Comparison of ENCODE assay signal across 8 cellular contexts in genomic region chr7:128104109-128104742, GRCh38.
DNase-seq lines count a peak whose midpoint lies in the region; ATAC-seq, FAIRE-seq and TF ChIP-seq lines count a peak whose summit lies in the region.

No MANE protein-coding gene starts in this region.

- WGBS in IMR-90 (ENCODE audit: extremely low coverage in 2 of 2, insufficient read length in 1 of 2), 2 experiments, result 4% methylated on average over 13 of the region's 58 CpGs; no CpG with 5 or more reads in 1 of the 2 experiments
- WGBS in GM12878 (ENCODE audit: insufficient coverage, insufficient replicate concordance, low lambda C conversion rate, missing lambda C conversion rate), result 1% methylated on average over 31 of the region's 58 CpGs
- 6% methylated on average over 6 of the region's 58 CpGs for WGBS in right lobe of liver (ENCODE audit: insufficient coverage, low coverage, low lambda C conversion rate, missing lambda C conversion rate)
- WGBS in upper lobe of left lung, 2 donors, result 3 to 24% methylated on average over 7 to 26 of the region's 58 CpGs

- TF ChIP-seq RAD21 in IMR-90 (IDR thresholded peaks at IDR 0.05; ENCODE audit: low read length) (no peak), GM12878 (IDR thresholded peaks at IDR 0.05; ENCODE audit: insufficient read depth, low read depth, low read length) (no peak)

- peaks cover 2% of the 10 kb centered on the region; the same call in 1 of the 2 replicates for H3K4me1 ChIP-seq in IMR-90 (ENCODE audit: control insufficient read depth, insufficient read depth, low read length)
- H3K4me1 ChIP-seq in GM12878 (ENCODE audit: control insufficient read depth, insufficient read depth, low read length), result peaks cover 12% of the 10 kb centered on the region
- peaks cover 0 to 13% (median 0%) of the 10 kb centered on the region in 4 donors for H3K4me1 ChIP-seq in right lobe of liver
- H3K4me1 ChIP-seq in upper lobe of left lung, result peaks cover 13 to 27% (median 19%) of the 10 kb centered on the region in 4 donors

- intact Hi-C loops in IMR-90 (cut with micrococcal nuclease) (loop anchor here (5.0 kb wide), 1 partner anchor 397 kb away; no protein-coding TSS in a partner anchor), GM12878 (cut with micrococcal nuclease; ENCODE audit: unreplicated experiment) (no loop called here), right lobe of liver (cut with DNase I) (no loop called here)

- no peak overlapping the region for H3K4ac ChIP-seq in IMR-90 (ENCODE audit: low read depth, low read length)

- H3K27ac ChIP-seq in IMR-90 (ENCODE audit: insufficient read depth, low read length) (no peak overlapping the region), GM12878 (ENCODE audit: control insufficient read depth, insufficient read depth) (no peak overlapping the region), right lobe of liver (no peak overlapping the region), upper lobe of left lung (no peak overlapping the region)

- RAD21 ChIA-PET in GM12878 (lab: Charles Lee; ENCODE audit: unreplicated experiment), result interaction anchor here (1.1 to 1.9 kb wide), 3 partner anchors 8 to 105 kb away, joined by 3 to 5 read pairs (median 4); no protein-coding TSS in a partner anchor

- H2AFZ ChIP-seq in IMR-90 (replicated peaks; ENCODE audit: low read length, poor library complexity) (peak overlapping the region; percentile 76), GM12878 (ENCODE audit: control insufficient read depth, low read depth, low read length) (0 out of 2 replicates have a peak overlapping the region, but pooled peaks have one; percentile 5)

- H3K9ac ChIP-seq in IMR-90 (ENCODE audit: low read depth, low read length) (no peak overlapping the region), GM12878 (ENCODE audit: control insufficient read depth, insufficient read depth, low read length) (peak overlapping the region; percentile 30; the same call in 1 of the 2 replicates)

- no peak overlapping the region; a peak in 1 of 4 replicates for H4K8ac ChIP-seq in IMR-90 (ENCODE audit: low read depth in 2 of 2, low read length in 2 of 2)

- H3K18ac ChIP-seq in IMR-90 (ENCODE audit: low read depth, low read length), result no peak overlapping the region

- no peak overlapping the region for H2BK5ac ChIP-seq in IMR-90 (ENCODE audit: low read depth, low read length, poor library complexity, severe bottlenecking)

- no peak overlapping the region for H4K5ac ChIP-seq in IMR-90 (ENCODE audit: low read depth, low read length)

- POLR2A ChIA-PET in IMR-90 (lab: Charles Lee; ENCODE audit: unreplicated experiment) (interaction anchor here (0.6 kb wide), 1 partner anchor 420 kb away, joined by 5 read pairs; no protein-coding TSS in a partner anchor), GM12878 (lab: Charles Lee) (no interaction called here)

- H3K9me1 ChIP-seq in IMR-90 (ENCODE audit: insufficient read depth, low read length), result peaks cover 8% of the 10 kb centered on the region

- SMC1A ChIA-PET in GM12878 (lab: Charles Lee; ENCODE audit: uncharacterized antibody, unreplicated experiment), result interaction anchor here (0.6 to 1.9 kb wide), 6 partner anchors 11 to 346 kb away, joined by 3 to 4 read pairs (median 3); no protein-coding TSS in a partner anchor

- CTCF ChIA-PET in IMR-90 (lab: Yijun Ruan, JAX), result no interaction called here
- CTCF ChIA-PET in GM12878 (lab: Yijun Ruan, JAX), result interaction anchor here (0.6 to 2.7 kb wide), 4 partner anchors 32 to 288 kb away, joined by 3 to 6 read pairs (median 4); no protein-coding TSS in a partner anchor

- peak overlapping the region; percentile 48; the same call in 1 of the 2 replicates for H3K23ac ChIP-seq in IMR-90 (ENCODE audit: low read depth, low read length)

- H4K91ac ChIP-seq in IMR-90 (ENCODE audit: insufficient read depth, low read depth, low read length), result no peak overlapping the region

- peak; percentile 32 for DNase-seq in NCI-H2171 treated with DMSO at 0.1 percent for 48 hours (lab: John Stamatoyannopoulos, UW)
- DNase-seq in NCI-H2171 (lab: John Stamatoyannopoulos, UW), result no peak
- no peak for DNase-seq in IMR-90
- no peak for DNase-seq in GM12878 (ENCODE audit: low read depth, low spot score)
- peak in 1 of 3 donors; percentile 53 for DNase-seq in right lobe of liver
- peak in 1 of 2 donors; percentile 85 for DNase-seq in upper lobe of left lung
- no peak for DNase-seq in stimulated activated CD4-positive, alpha-beta T cell treated with anti-CD3 and anti-CD28 coated beads, Interleukin-12 subunit alpha, Interleukin-12 subunit beta, amount 100 ng/mL, for 4 hours
- no peak for DNase-seq in activated CD4-positive, CD25-positive, alpha-beta regulatory T cell (lab: John Stamatoyannopoulos, UW)

- H2AK5ac ChIP-seq in IMR-90 (ENCODE audit: low read depth, low read length), result no peak overlapping the region

- H3K14ac ChIP-seq in IMR-90 (replicated peaks; ENCODE audit: low read depth, low read length), result no peak overlapping the region; the same call in 1 of the 2 replicates

- H3K9me3 ChIP-seq in IMR-90 (ENCODE audit: control insufficient read depth, insufficient read depth, low read length) (no peaks in the 10 kb centered on the region), GM12878 (replicated peaks; ENCODE audit: control insufficient read depth, insufficient read depth, low read length) (no peaks in the 10 kb centered on the region), right lobe of liver (no peaks in the 10 kb centered on the region), upper lobe of left lung (no peaks in the 10 kb centered on the region)

- no peak for TF ChIP-seq CTCF in IMR-90 (conservative IDR thresholded peaks at IDR 0.05; ENCODE audit: low read depth, low read length)
- no peak for TF ChIP-seq CTCF in GM12878 (IDR thresholded peaks at IDR 0.05 in 2 of 3, conservative IDR thresholded peaks at IDR 0.05 in 1 of 3; ENCODE audit: control insufficient read depth in 2 of 3, extremely low read depth in 1 of 3, insufficient read depth in 1 of 3, low read depth in 3 of 3, low read length in 3 of 3)
- TF ChIP-seq CTCF in right lobe of liver (IDR thresholded peaks at IDR 0.05), result no peak
- no peak for TF ChIP-seq CTCF in upper lobe of left lung (IDR thresholded peaks at IDR 0.05)

- no peak overlapping the region for H3K56ac ChIP-seq in IMR-90 (ENCODE audit: extremely low read depth, insufficient read depth, low read length)

- no TSS peak for BruUV-seq in IMR-90 (replicated peaks; lab: Mats Ljungman, UMichigan)
- BruUV-seq in GM12878 (replicated peaks; lab: Mats Ljungman, UMichigan), result no TSS peak

- no peak overlapping the region for H2BK15ac ChIP-seq in IMR-90 (ENCODE audit: low read depth, low read length)

- H3K36me3 ChIP-seq in IMR-90 (ENCODE audit: control insufficient read depth, insufficient read depth, low read length) (no peaks in the 10 kb centered on the region), GM12878 (ENCODE audit: control insufficient read depth in 2 of 2, insufficient read depth in 2 of 2, low read length in 1 of 2) (no peaks in the 10 kb centered on the region), right lobe of liver (no peaks in the 10 kb centered on the region), upper lobe of left lung (no peaks in the 10 kb centered on the region)

- peak; percentile 50 for ATAC-seq in IMR-90 (ENCODE audit: low read depth)
- peak; percentile 38 for ATAC-seq in GM12878
- peak in 3 of 4 donors; percentile 8 to 11 (median 9) for ATAC-seq in right lobe of liver
- peak in 1 of 2 donors; percentile 38 for ATAC-seq in upper lobe of left lung (ENCODE audit: low FRiP score in 2 of 2)

- H3K27me3 ChIP-seq in IMR-90 (ENCODE audit: control insufficient read depth, insufficient read depth, low read length) (peaks cover 45% of the 10 kb centered on the region), GM12878 (replicated peaks in 1 of 2; ENCODE audit: control insufficient read depth in 2 of 2, insufficient read depth in 2 of 2, low read length in 1 of 2) (no peaks in the 10 kb centered on the region), right lobe of liver (no peaks in the 10 kb centered on the region), upper lobe of left lung (peaks cover 0 to 17% (median 6%) of the 10 kb centered on the region in 4 donors)

- TF ChIP-seq EP300 in GM12878 (IDR thresholded peaks at IDR 0.05; ENCODE audit: borderline replicate concordance in 1 of 2, control insufficient read depth in 1 of 2, low read depth in 2 of 2, low read length in 2 of 2) (no peak), upper lobe of left lung (IDR thresholded peaks at IDR 0.05) (no peak)

- no peaks in the 10 kb centered on the region for H3K79me1 ChIP-seq in IMR-90 (ENCODE audit: low read depth in 1 of 2, low read length in 2 of 2)

- no peak for FAIRE-seq in GM12878 (lab: Jason Lieb, UNC)

- TF ChIP-seq POLR2A in IMR-90 (IDR thresholded peaks at IDR 0.05; ENCODE audit: low read depth, low read length) (no peak), GM12878 (IDR thresholded peaks at IDR 0.05; ENCODE audit: low read depth, low read length) (no peak; the same call in none of the 2 replicates), right lobe of liver (IDR thresholded peaks at IDR 0.05) (no peak), upper lobe of left lung (IDR thresholded peaks at IDR 0.05) (no peak)

- dilution Hi-C loops in IMR-90 (cut with HindIII; ENCODE audit: low sequenced_read_pairs, unreplicated experiment), result no loop called here

- no peak overlapping the region for H2BK20ac ChIP-seq in IMR-90 (ENCODE audit: low read depth, low read length)

- H3K4me2 ChIP-seq in IMR-90 (ENCODE audit: low read depth, low read length) (peak overlapping the region; percentile 70), GM12878 (ENCODE audit: control insufficient read depth, insufficient read depth) (peak overlapping the region; percentile 82)

- no peak overlapping the region for H2AK9ac ChIP-seq in IMR-90 (replicated peaks; ENCODE audit: low read depth, low read length, poor library complexity)

- peaks cover 8% of the 10 kb centered on the region for H4K20me1 ChIP-seq in IMR-90 (ENCODE audit: insufficient read depth, low read length)
- H4K20me1 ChIP-seq in GM12878 (ENCODE audit: control insufficient read depth, insufficient read depth), result no peaks in the 10 kb centered on the region

- in situ Hi-C loops in IMR-90 (cut with MboI; ENCODE audit: low sequenced_read_pairs) (no loop called here), GM12878 (cut with MboI) (no loop called here)

- no peaks in the 10 kb centered on the region for H3K79me2 ChIP-seq in GM12878 (ENCODE audit: control insufficient read depth, insufficient read depth, low read length)

- no peak overlapping the region for H2BK120ac ChIP-seq in IMR-90 (ENCODE audit: low read depth, low read length)

- H3K4me3 ChIP-seq in IMR-90 (ENCODE audit: insufficient read depth, low read depth, low read length), result peak overlapping the region; percentile 34
- H3K4me3 ChIP-seq in GM12878, result peak overlapping the region; percentile 71
- peak overlapping the region; percentile 4 to 32 (median 6) for H3K4me3 ChIP-seq in right lobe of liver
- H3K4me3 ChIP-seq in upper lobe of left lung, result peak overlapping the region in 3 of 4 donors; percentile 23 to 45 (median 40)

TF ChIP-seq in IMR-90, 13 proteins besides CTCF, POLR2A, EP300 and RAD21:
- TF ChIP-seq RCOR1 (IDR thresholded peaks at IDR 0.05; ENCODE audit: insufficient replicate concordance, low read length), result no peak
- no peak for TF ChIP-seq MAZ (IDR thresholded peaks at IDR 0.05; ENCODE audit: borderline replicate concordance, low read depth, low read length)
TF ChIP-seq in IMR-90: peak in this region for 0.

TF ChIP-seq in GM12878, 131 proteins besides CTCF, POLR2A, EP300 and RAD21 (continues in another document):
- TF ChIP-seq CBFB (IDR thresholded peaks at IDR 0.05; ENCODE audit: low read depth), result no peak

Comparison
In these comparisons a context has a peak if more than half of its experiments do, and no peak if none do; other contexts are left out.
1. H3K4me3 ChIP-seq: peak in every context shown above with its lines; median percentile 71 in GM12878; 40 in upper lobe of left lung; 34 in IMR-90; 6 in right lobe of liver.